In the genomic region with DNA sequence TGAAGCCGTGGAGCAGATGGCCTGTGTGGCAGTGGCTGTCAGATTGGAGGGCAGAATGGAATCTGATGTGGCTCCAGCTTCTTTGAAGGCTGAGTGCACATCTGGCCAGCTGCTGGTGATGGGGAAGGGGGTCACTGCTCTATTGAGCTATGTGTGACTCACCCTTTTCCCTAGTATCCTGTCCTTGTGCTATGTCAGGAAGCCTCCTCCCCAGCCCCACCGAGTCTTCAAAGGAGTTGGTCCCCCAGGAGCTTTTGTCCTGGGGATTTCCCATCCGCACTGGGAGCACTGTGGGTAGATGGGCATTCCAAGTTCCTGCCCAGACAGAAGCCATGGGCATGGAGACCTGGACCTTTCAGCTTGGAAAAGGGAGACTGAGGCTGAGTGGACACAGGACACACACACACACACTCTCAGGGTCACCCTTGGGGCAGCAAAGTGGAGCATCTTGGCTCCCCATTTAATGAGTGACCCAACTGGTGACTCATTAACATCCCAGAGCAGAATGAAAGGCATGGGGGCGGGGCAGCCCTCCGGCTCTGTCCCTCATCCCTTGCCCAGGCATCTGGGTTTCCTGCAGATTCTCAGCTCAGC, we compare ENCODE assay signal across 9 cellular contexts. TPM values are rescaled to one million over a fixed set of nuclear protein-coding genes. Genes with fewer than 3 reads are reported as not detected.
A peak's percentile ranks its signal among the peaks of the same experiment; 100 is the strongest.
DNase-seq lines count a peak whose midpoint lies in the region; ATAC-seq and TF ChIP-seq lines count a peak whose summit lies in the region.
"Had no signal": no experiment of that assay in that cellular context is flagged by ENCODE, and none has a peak within 500 bp of the region (broad histone marks: within the 10 kb centered on the region; RNA-seq: fewer than 3 reads in every experiment).

No MANE protein-coding gene starts in this region.

- no peak for DNase-seq in CD4-positive, alpha-beta T cell
- DNase-seq in RWPE2 (ENCODE audit: low spot score) (no peak), fibroblast of lung (ENCODE audit: low read depth in 2 of 2) (peak; percentile 67 to 73), osteoblast (ENCODE audit: insufficient read length, low spot score, missing footprints) (peak; percentile 96), NOMO-1 treated with dmso at 0.1 percent for 144 hours (lab: John Stamatoyannopoulos, UW; ENCODE audit: unreplicated experiment) (no peak), hippocampal formation (lab: John Stamatoyannopoulos, UW) (no peak)
- no peak for DNase-seq in activated naive CD4-positive, alpha-beta T cell treated with anti-CD3 and anti-CD28 coated beads for 36 hours

- H3K36me3 ChIP-seq in RWPE2 (ENCODE audit: low read depth) (peaks cover 52% of the 10 kb centered on the region), fibroblast of lung (ENCODE audit: control insufficient read depth, insufficient read depth, low read length) (peaks cover 42% of the 10 kb centered on the region), osteoblast (ENCODE audit: insufficient read depth, low read length) (peaks cover 59% of the 10 kb centered on the region)

- ATAC-seq in CD4-positive, alpha-beta T cell (ENCODE audit: poor library complexity), result no peak
- peak; percentile 24; the same call in 1 of the 3 replicates for ATAC-seq in RWPE2 (ENCODE audit: low read depth)
- no peak for ATAC-seq in HG02970 (IDR thresholded peaks at IDR 0.05; ENCODE audit: low FRiP score, unreplicated experiment)
- ATAC-seq: mucosa of descending colon had no signal

- CTCF ChIA-PET in CD4-positive, alpha-beta T cell (lab: Charles Lee), result no interaction called here
- CTCF ChIA-PET in activated naive CD4-positive, alpha-beta T cell treated with anti-CD3 and anti-CD28 coated beads for 36 hours (lab: Charles Lee), result interaction anchor here (0.6 to 2.2 kb wide), 3 partner anchors 10 to 846 kb away, joined by 3 to 9 read pairs (median 3); no protein-coding TSS in a partner anchor

- intact Hi-C loops in CD4-positive, alpha-beta T cell (cut with DNase I, micrococcal nuclease), result no loop called here
- intact Hi-C loops in activated naive CD4-positive, alpha-beta T cell treated with anti-CD3 and anti-CD28 coated beads for 36 hours (cut with micrococcal nuclease), result no loop called here

- H3K4me3 ChIP-seq in RWPE2 (ENCODE audit: severe bottlenecking), result no peak overlapping the region
- H3K4me3 ChIP-seq in fibroblast of lung (replicated peaks in 1 of 4; ENCODE audit: control extremely low read depth in 1 of 4, insufficient read depth in 1 of 4, low read depth in 3 of 4, low read length in 4 of 4), result peak overlapping the region; percentile 89 to 99 (median 99)
- peak overlapping the region; percentile 98 for H3K4me3 ChIP-seq in osteoblast (ENCODE audit: insufficient read depth, low read length)
- H3K4me3 ChIP-seq: mucosa of descending colon had no signal

- H3K27ac ChIP-seq in CD4-positive, alpha-beta T cell (ENCODE audit: low read depth, low read length), result no peak overlapping the region
- peak overlapping the region; percentile 92 for H3K27ac ChIP-seq in RWPE2 (ENCODE audit: poor library complexity, severe bottlenecking)
- peak overlapping the region; percentile 91 for H3K27ac ChIP-seq in fibroblast of lung (ENCODE audit: insufficient read depth, low read length)
- H3K27ac ChIP-seq in osteoblast (ENCODE audit: low read depth, low read length), result peak overlapping the region; percentile 98

- H3K4me1 Mint-ChIP-seq in CD4-positive, alpha-beta T cell (ENCODE audit: low read depth), result peaks cover 47% of the 10 kb centered on the region
- H3K4me1 Mint-ChIP-seq in activated naive CD4-positive, alpha-beta T cell treated with anti-CD3 and anti-CD28 coated beads for 36 hours (ENCODE audit: low read depth), result peaks cover 27% of the 10 kb centered on the region

- no peaks in the 10 kb centered on the region for H3K9me3 ChIP-seq in CD4-positive, alpha-beta T cell (ENCODE audit: control insufficient read depth, low read length)
- no peaks in the 10 kb centered on the region for H3K9me3 ChIP-seq in RWPE2 (ENCODE audit: severe bottlenecking)
- H3K9me3 ChIP-seq in fibroblast of lung (ENCODE audit: control insufficient read depth, insufficient read depth, low read depth, low read length), result no peaks in the 10 kb centered on the region
- no peaks in the 10 kb centered on the region for H3K9me3 ChIP-seq in osteoblast (ENCODE audit: low read depth, low read length)
- H3K9me3 ChIP-seq: mucosa of descending colon had no signal

- peaks cover 9% of the 10 kb centered on the region for H4K20me1 ChIP-seq in fibroblast of lung (ENCODE audit: control insufficient read depth, extremely low read depth, insufficient read depth, low read length)
- peaks cover 65% of the 10 kb centered on the region for H4K20me1 ChIP-seq in osteoblast (ENCODE audit: insufficient read depth, low read length)

- H3K4me2 ChIP-seq in fibroblast of lung (ENCODE audit: extremely low read depth, insufficient read depth, low read length) (peak overlapping the region; percentile 94), osteoblast (ENCODE audit: insufficient read depth, low read length) (peak overlapping the region; percentile 88)

- no peak for TF ChIP-seq CTCF in CD4-positive, alpha-beta T cell (IDR thresholded peaks at IDR 0.05)
- TF ChIP-seq CTCF in RWPE2 (IDR thresholded peaks at IDR 0.05; ENCODE audit: poor library complexity, severe bottlenecking), result no peak
- no peak for TF ChIP-seq CTCF in fibroblast of lung (conservative IDR thresholded peaks at IDR 0.05 in 1 of 2, IDR thresholded peaks at IDR 0.05 in 1 of 2; ENCODE audit: low read depth in 1 of 2, low read length in 2 of 2)
- TF ChIP-seq CTCF in osteoblast (IDR thresholded peaks at IDR 0.05; ENCODE audit: extremely low read depth, low read depth, low read length), result no peak

- H3K27me3 Mint-ChIP-seq in CD4-positive, alpha-beta T cell, result no peaks in the 10 kb centered on the region
- no peaks in the 10 kb centered on the region for H3K27me3 Mint-ChIP-seq in activated naive CD4-positive, alpha-beta T cell treated with anti-CD3 and anti-CD28 coated beads for 36 hours (ENCODE audit: low read depth)

- H3K9ac ChIP-seq in fibroblast of lung (ENCODE audit: insufficient read depth, low read length), result peak overlapping the region; percentile 94

- H3K27ac Mint-ChIP-seq in CD4-positive, alpha-beta T cell, result peak overlapping the region; percentile 94
- H3K27ac Mint-ChIP-seq in activated naive CD4-positive, alpha-beta T cell treated with anti-CD3 and anti-CD28 coated beads for 36 hours, result no peak overlapping the region

- H3K4me3 Mint-ChIP-seq in CD4-positive, alpha-beta T cell, result peak overlapping the region; percentile 18
- H3K4me3 Mint-ChIP-seq in activated naive CD4-positive, alpha-beta T cell treated with anti-CD3 and anti-CD28 coated beads for 36 hours, result no peak overlapping the region

- H3K9me3 Mint-ChIP-seq in CD4-positive, alpha-beta T cell, result no peaks in the 10 kb centered on the region
- H3K9me3 Mint-ChIP-seq in activated naive CD4-positive, alpha-beta T cell treated with anti-CD3 and anti-CD28 coated beads for 36 hours, result no peaks in the 10 kb centered on the region

- H3K4me1 ChIP-seq in RWPE2 (ENCODE audit: insufficient read depth, poor library complexity, severe bottlenecking) (peaks cover 9% of the 10 kb centered on the region), fibroblast of lung (ENCODE audit: control insufficient read depth, extremely low read depth, insufficient read depth, low read length) (peaks cover 33% of the 10 kb centered on the region), osteoblast (ENCODE audit: insufficient read depth, low read length) (peaks cover 53% of the 10 kb centered on the region)

- H3K79me2 ChIP-seq in fibroblast of lung (ENCODE audit: control insufficient read depth, insufficient read depth, low read length) (peaks cover 83% of the 10 kb centered on the region), osteoblast (ENCODE audit: insufficient read depth, low read length) (peaks cover 80% of the 10 kb centered on the region)

- H3K27me3 ChIP-seq in CD4-positive, alpha-beta T cell (ENCODE audit: control insufficient read depth, insufficient read depth, low read length), result no peaks in the 10 kb centered on the region
- H3K27me3 ChIP-seq in RWPE2 (ENCODE audit: insufficient read depth, poor library complexity, severe bottlenecking), result no peaks in the 10 kb centered on the region
- H3K27me3 ChIP-seq in fibroblast of lung (ENCODE audit: control insufficient read depth, insufficient read depth, low read length), result no peaks in the 10 kb centered on the region
- no peaks in the 10 kb centered on the region for H3K27me3 ChIP-seq in osteoblast (ENCODE audit: insufficient read depth, low read length)

- H2AFZ ChIP-seq in fibroblast of lung (ENCODE audit: low read length), result no peak overlapping the region
- no peak overlapping the region for H2AFZ ChIP-seq in osteoblast (ENCODE audit: low read length)

- POLR2A ChIA-PET in CD4-positive, alpha-beta T cell (lab: Charles Lee), result no interaction called here

- H3K36me3 Mint-ChIP-seq in CD4-positive, alpha-beta T cell (ENCODE audit: low read depth), result peaks cover 33% of the 10 kb centered on the region
- H3K36me3 Mint-ChIP-seq in activated naive CD4-positive, alpha-beta T cell treated with anti-CD3 and anti-CD28 coated beads for 36 hours (ENCODE audit: low read depth), result peaks cover 5% of the 10 kb centered on the region

RNA-seq across cellular contexts. Expression of gene SERPINH1, which starts 3.3 kb away (rescaled TPM):
- 1 to 10 TPM; 3.5 to 4.1 TPM for total RNA-seq in CD4-positive, alpha-beta T cell
- total RNA-seq in fibroblast of lung, result 750 and 828 TPM in 2 replicates
- polyA plus RNA-seq in fibroblast of lung, result 373 and 491 TPM in 2 replicates
- polyA plus RNA-seq in fibroblast of lung (2012), result 777 and 1,001 TPM in 2 replicates
- polyA minus RNA-seq in fibroblast of lung (ENCODE audit: low replicate concordance), result 802 and 1,363 TPM in 2 replicates
- total RNA-seq in osteoblast, result 1,145 and 1,318 TPM in 2 replicates
- 10 to 100 TPM; 13.9 to 15.4 TPM for total RNA-seq in activated naive CD4-positive, alpha-beta T cell treated with anti-CD3 and anti-CD28 coated beads for 36 hours

RNA-seq across cellular contexts. Expression of gene GDPD5, which starts 39.6 kb away (rescaled TPM):
- total RNA-seq in CD4-positive, alpha-beta T cell, result 100 to 1,000 TPM in 1 of 2 experiments, 10 to 100 TPM in 1; 91.6 to 101 TPM
- 2.5 and 3.3 TPM in 2 replicates for total RNA-seq in fibroblast of lung
- polyA plus RNA-seq in fibroblast of lung, result 2.0 and 3.1 TPM in 2 replicates
- 4.1 and 5.3 TPM in 2 replicates for polyA plus RNA-seq in fibroblast of lung (2012)
- 18.1 and 21.0 TPM in 2 replicates for polyA minus RNA-seq in fibroblast of lung (ENCODE audit: low replicate concordance)
- 13.4 and 14.1 TPM in 2 replicates for total RNA-seq in osteoblast
- total RNA-seq in activated naive CD4-positive, alpha-beta T cell treated with anti-CD3 and anti-CD28 coated beads for 36 hours, result 10 to 100 TPM; 13.3 to 13.5 TPM

Comparison
In these comparisons a context has a peak if more than half of its experiments do, and no peak if none do; other contexts are left out.
1. DNase-seq: peak in fibroblast of lung (2 of 2) and osteoblast (single experiment); none in CD4-positive, alpha-beta T cell (0 of 10), RWPE2 (single experiment), NOMO-1 treated with dmso at 0.1 percent for 144 hours (single experiment), activated naive CD4-positive, alpha-beta T cell treated with anti-CD3 and anti-CD28 coated beads for 36 hours (single experiment) and hippocampal formation (0 of 2).
2. RNA of gene SERPINH1, which starts 3.3 kb away (total RNA-seq): 1,145 to 1,318 TPM in osteoblast and 750 to 828 TPM in fibroblast of lung; 13.9 to 15.4 TPM in activated naive CD4-positive, alpha-beta T cell treated with anti-CD3 and anti-CD28 coated beads for 36 hours and 3.5 to 4.1 TPM in CD4-positive, alpha-beta T cell; every median in the first group is over 10 times any median in the second.